ENCODE assay signal across 13 cellular contexts in the genomic region with DNA sequence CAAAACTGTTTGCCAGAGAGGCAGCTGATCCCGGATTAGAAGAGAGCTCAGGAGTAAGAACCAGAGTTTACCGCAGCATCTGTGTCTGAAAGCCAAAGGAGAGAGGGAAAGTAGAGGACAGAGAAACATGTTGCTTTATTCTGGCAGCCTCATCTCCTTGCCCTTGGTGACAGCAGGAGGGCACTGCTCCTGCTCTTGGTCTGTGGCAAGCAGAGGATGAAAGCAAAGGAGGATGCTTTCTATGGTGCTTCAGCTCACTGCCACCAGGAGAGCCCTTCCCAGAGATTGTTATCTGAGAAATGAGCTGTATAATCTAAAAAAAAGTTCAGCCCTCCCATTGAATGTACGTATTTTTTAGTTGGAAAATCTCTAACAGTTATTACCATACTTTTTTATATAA. TPM values are rescaled to one million over a fixed set of nuclear protein-coding genes. Genes with fewer than 3 reads are reported as not detected.
DNase-seq lines count a peak whose midpoint lies in the region; ATAC-seq, FAIRE-seq and TF ChIP-seq lines count a peak whose summit lies in the region.
"Had no signal": no experiment of that assay in that cellular context is flagged by ENCODE, and none has a peak within 500 bp of the region (broad histone marks: within the 10 kb centered on the region; RNA-seq: fewer than 3 reads in every experiment).

No MANE protein-coding gene starts in this region.

- no peak for TF ChIP-seq CTCF in A549 (IDR thresholded peaks at IDR 0.05)
- TF ChIP-seq CTCF in SK-N-SH (IDR thresholded peaks at IDR 0.05), result peak; percentile 38
- TF ChIP-seq CTCF in fibroblast of villous mesenchyme (IDR thresholded peaks at IDR 0.05; ENCODE audit: insufficient read depth, low read depth, low read length), result peak; percentile 20
- TF ChIP-seq CTCF in natural killer cell (IDR thresholded peaks at IDR 0.05), result no peak

- POLR2A ChIA-PET in A549 (lab: Yijun Ruan, JAX) (interaction anchor here (1.4 kb wide), 1 partner anchor 8 kb away, joined by 8 read pairs; no protein-coding TSS in a partner anchor), SK-N-SH (lab: Yijun Ruan, JAX) (interaction anchor here (0.6 to 1.3 kb wide), 2 partner anchors 8 to 13 kb away, joined by 3 read pairs; no protein-coding TSS in a partner anchor)
- POLR2A ChIA-PET in activated CD4-positive, alpha-beta memory T cell treated with anti-CD3 and anti-CD28 coated beads, Interleukin-2, amount 10 ng/mL, durations not matched to agents 7 days and 5 days (lab: Charles Lee), result no interaction called here

- no peaks in the 10 kb centered on the region for H3K9me2 ChIP-seq in SK-N-SH

- H3K27ac ChIP-seq in A549 (no peak overlapping the region), SK-N-SH (ENCODE audit: low read depth in 2 of 2, low read length in 1 of 2) (no peak overlapping the region)

- intact Hi-C loops in natural killer cell (cut with micrococcal nuclease), result no loop called here

- H3K79me2 ChIP-seq in SK-N-SH (ENCODE audit: insufficient read depth), result no peaks in the 10 kb centered on the region; the same call in 1 of the 2 replicates

- no peaks in the 10 kb centered on the region for H4K20me1 ChIP-seq in SK-N-SH (ENCODE audit: insufficient read depth)

- DNase-seq in A549 (ENCODE audit: low read depth in 1 of 2, low spot score in 1 of 2), result peak in 1 of 2 experiments; percentile 18
- peak; percentile 28 for DNase-seq in ELR (ENCODE audit: low read depth)
- peak; percentile 48 for DNase-seq in SK-N-SH
- DNase-seq in fibroblast of villous mesenchyme (ENCODE audit: low read depth), result peak; percentile 27
- DNase-seq in natural killer cell, result no peak
- no peak for DNase-seq in LoVo (ENCODE audit: low spot score)
- DNase-seq in activated CD4-positive, alpha-beta memory T cell treated with anti-CD3 and anti-CD28 coated beads, Interleukin-2, amount 10 ng/mL, durations not matched to agents 7 days and 5 days, result no peak
- DNase-seq: activated naive CD4-positive, alpha-beta T cell treated with Interleukin-2 at 50 U/mL for 16 hours; NCI-H2107; small intestine had no signal

- no peak overlapping the region for H2AFZ ChIP-seq in SK-N-SH (ENCODE audit: low read depth)

- no peak for TF ChIP-seq RAD21 in A549 (conservative IDR thresholded peaks at IDR 0.05 in 1 of 2, IDR thresholded peaks at IDR 0.05 in 1 of 2)
- no peak for TF ChIP-seq RAD21 in SK-N-SH (IDR thresholded peaks at IDR 0.05; ENCODE audit: low read length)

- H3K4me3 ChIP-seq in A549, result no peak overlapping the region
- H3K4me3 ChIP-seq in SK-N-SH (ENCODE audit: low read depth in 2 of 2, low read length in 1 of 2), result no peak overlapping the region
- no peak overlapping the region for H3K4me3 ChIP-seq in fibroblast of villous mesenchyme (ENCODE audit: low read depth, low read length)

- TF ChIP-seq EP300 in A549 (IDR thresholded peaks at IDR 0.05), result no peak
- TF ChIP-seq EP300 in SK-N-SH (IDR thresholded peaks at IDR 0.05; ENCODE audit: borderline replicate concordance in 1 of 2, low read depth in 1 of 2, low read length in 1 of 2), result no peak

- H3K36me3 Mint-ChIP-seq in natural killer cell, result no peaks in the 10 kb centered on the region
- H3K36me3 Mint-ChIP-seq in activated CD4-positive, alpha-beta memory T cell treated with anti-CD3 and anti-CD28 coated beads, Interleukin-2, amount 10 ng/mL, durations not matched to agents 7 days and 5 days (ENCODE audit: low read depth), result peaks cover 65% of the 10 kb centered on the region

- H3K4me3 Mint-ChIP-seq in natural killer cell, result no peak overlapping the region
- no peak overlapping the region for H3K4me3 Mint-ChIP-seq in activated CD4-positive, alpha-beta memory T cell treated with anti-CD3 and anti-CD28 coated beads, Interleukin-2, amount 10 ng/mL, durations not matched to agents 7 days and 5 days
- H3K4me3 Mint-ChIP-seq: stimulated activated effector memory CD8-positive, alpha-beta T cell treated with anti-CD3 and anti-CD28 coated beads, Interleukin-12 subunit alpha, Interleukin-12 subunit beta, amount 100 ng/mL, for 72 hours had no signal

- no peak overlapping the region for H3K27ac Mint-ChIP-seq in natural killer cell
- H3K27ac Mint-ChIP-seq in activated CD4-positive, alpha-beta memory T cell treated with anti-CD3 and anti-CD28 coated beads, Interleukin-2, amount 10 ng/mL, durations not matched to agents 7 days and 5 days, result no peak overlapping the region
- H3K27ac Mint-ChIP-seq: stimulated activated effector memory CD8-positive, alpha-beta T cell treated with anti-CD3 and anti-CD28 coated beads, Interleukin-12 subunit alpha, Interleukin-12 subunit beta, amount 100 ng/mL, for 72 hours had no signal

- peak; percentile 74 to 78 for ATAC-seq in A549
- ATAC-seq in natural killer cell, result no peak
- ATAC-seq in GM18870 (IDR thresholded peaks at IDR 0.05; ENCODE audit: unreplicated experiment), result no peak
- ATAC-seq: stimulated activated effector memory CD8-positive, alpha-beta T cell treated with anti-CD3 and anti-CD28 coated beads, Interleukin-12 subunit alpha, Interleukin-12 subunit beta, amount 100 ng/mL, for 72 hours had no signal

- H3K27me3 Mint-ChIP-seq in natural killer cell (ENCODE audit: low read depth in 2 of 2), result no peaks in the 10 kb centered on the region
- no peaks in the 10 kb centered on the region for H3K27me3 Mint-ChIP-seq in activated CD4-positive, alpha-beta memory T cell treated with anti-CD3 and anti-CD28 coated beads, Interleukin-2, amount 10 ng/mL, durations not matched to agents 7 days and 5 days

- H3K4me2 ChIP-seq in A549, result no peak overlapping the region
- no peak overlapping the region for H3K4me2 ChIP-seq in SK-N-SH

- no peak for FAIRE-seq in A549 (lab: Jason Lieb, UNC)
- FAIRE-seq: RCC 7860, small intestine had no signal

- H3K9me3 ChIP-seq in A549 (no peaks in the 10 kb centered on the region), SK-N-SH (no peaks in the 10 kb centered on the region)

- TF ChIP-seq POLR2A in A549 (IDR thresholded peaks at IDR 0.05; ENCODE audit: low read length), result no peak

- no peak overlapping the region for H3K9ac ChIP-seq in SK-N-SH

- H3K9me3 Mint-ChIP-seq in natural killer cell, result no peaks in the 10 kb centered on the region
- no peaks in the 10 kb centered on the region for H3K9me3 Mint-ChIP-seq in activated CD4-positive, alpha-beta memory T cell treated with anti-CD3 and anti-CD28 coated beads, Interleukin-2, amount 10 ng/mL, durations not matched to agents 7 days and 5 days
- H3K9me3 Mint-ChIP-seq: stimulated activated effector memory CD8-positive, alpha-beta T cell treated with anti-CD3 and anti-CD28 coated beads, Interleukin-12 subunit alpha, Interleukin-12 subunit beta, amount 100 ng/mL, for 72 hours had no signal

- H3F3A ChIP-seq in SK-N-SH (replicated peaks; ENCODE audit: insufficient read depth), result peaks cover 8% of the 10 kb centered on the region

- 86% methylated on average over 3 of the region's 3 CpGs for WGBS in A549 (ENCODE audit: missing lambda C conversion rate)
- WGBS in SK-N-SH (ENCODE audit: low lambda C conversion rate), result 94% methylated on average over 3 of the region's 3 CpGs

- no peaks in the 10 kb centered on the region for H3K4me1 ChIP-seq in A549
- H3K4me1 ChIP-seq in SK-N-SH (ENCODE audit: control insufficient read depth in 1 of 2, insufficient read depth in 2 of 2, low read depth in 1 of 2, low read length in 1 of 2), result peaks cover 13 to 22% of the 10 kb centered on the region in 2 experiments; a peak in 2 of 4 replicates

- no peaks in the 10 kb centered on the region for H3K27me3 ChIP-seq in SK-N-SH (ENCODE audit: insufficient read depth)

- CTCF ChIA-PET in A549 (lab: Yijun Ruan, JAX) (interaction anchor here (0.8 to 12.0 kb wide), 6 partner anchors 10 to 79 kb away, joined by 3 to 99 read pairs (median 4); no protein-coding TSS in a partner anchor), SK-N-SH (lab: Yijun Ruan, JAX) (interaction anchor here (0.9 to 1.9 kb wide), 6 partner anchors 9 to 44 kb away, joined by 3 to 6 read pairs (median 4); no protein-coding TSS in a partner anchor)
- CTCF ChIA-PET in activated CD4-positive, alpha-beta memory T cell treated with anti-CD3 and anti-CD28 coated beads, Interleukin-2, amount 10 ng/mL, durations not matched to agents 7 days and 5 days (lab: Charles Lee), result interaction anchor here (1.1 to 2.8 kb wide), 2 partner anchors 17 to 79 kb away, joined by 4 to 17 read pairs; no protein-coding TSS in a partner anchor

- no peaks in the 10 kb centered on the region for H3K36me3 ChIP-seq in SK-N-SH (replicated peaks in 1 of 2; ENCODE audit: control insufficient read depth in 1 of 2, insufficient read depth in 2 of 2, low read length in 1 of 2)

- peaks cover 8 to 16% of the 10 kb centered on the region in 2 donors for H3K4me1 Mint-ChIP-seq in natural killer cell
- peaks cover 53% of the 10 kb centered on the region for H3K4me1 Mint-ChIP-seq in activated CD4-positive, alpha-beta memory T cell treated with anti-CD3 and anti-CD28 coated beads, Interleukin-2, amount 10 ng/mL, durations not matched to agents 7 days and 5 days

TF ChIP-seq in SK-N-SH, 30 proteins besides CTCF, POLR2A, EP300 and RAD21 (continues in another document):
- no peak for TF ChIP-seq SIN3A (IDR thresholded peaks at IDR 0.05; ENCODE audit: borderline replicate concordance, low read depth, low read length)

RNA-seq across cellular contexts. Expression of a gene that starts 7.7 kb away (rescaled TPM):
- polyA plus RNA-seq in A549 (2011; rRNA removed), result 22.9 and 26.4 TPM in 2 replicates
- 7.2 and 7.3 TPM in 2 replicates for polyA plus RNA-seq in A549 (2012; cell fraction: cytosol; rRNA removed)
- 16.4 and 20.7 TPM in 2 replicates for polyA plus RNA-seq in A549 (2012; cell fraction: nucleus; rRNA removed)
- 9.1 to 10.4 TPM (median 9.5 TPM) in 3 replicates for polyA plus RNA-seq in A549 (2017; fragmentation: RNase III; extraction: RNeasy Plus Mini Kit Qiagen cat#74134 plus additional on column Dnase treatment)
- 37.4 and 42.1 TPM in 2 replicates for polyA minus RNA-seq in A549 (2011; rRNA and poly(A)+ RNA removed)
- polyA plus RNA-seq in SK-N-SH (2012; rRNA removed), result 4.4 and 4.7 TPM in 2 replicates
- 2.8 and 3.3 TPM in 2 replicates for polyA plus RNA-seq in SK-N-SH (2012; cell fraction: cytosol; rRNA removed)
- 4.3 and 6.0 TPM in 2 replicates for polyA plus RNA-seq in SK-N-SH (2012; cell fraction: nucleus; rRNA removed)
- 7.8 and 11.3 TPM in 2 replicates for total RNA-seq in fibroblast of villous mesenchyme
- total RNA-seq in natural killer cell, result 10 to 100 TPM in 1 of 3 donors, 1 to 10 TPM in 2; 3.9 to 13.8 (median 5.6) TPM
- total RNA-seq in activated CD4-positive, alpha-beta memory T cell treated with anti-CD3 and anti-CD28 coated beads, Interleukin-2, amount 10 ng/mL, durations not matched to agents 7 days and 5 days, result 10 to 100 TPM; 75.1 to 79.7 TPM

RNA-seq across cellular contexts. Expression of a gene that starts 59.3 kb away (rescaled TPM):
- 9.2 and 9.3 TPM in 2 replicates for polyA plus RNA-seq in A549 (2011; rRNA removed)
- polyA plus RNA-seq in A549 (2012; cell fraction: cytosol; rRNA removed), result 5.7 and 9.1 TPM in 2 replicates
- polyA plus RNA-seq in A549 (2012; cell fraction: nucleus; rRNA removed), result 10.7 TPM in 2 replicates
- 6.3 to 6.9 TPM (median 6.8 TPM) in 3 replicates for polyA plus RNA-seq in A549 (2017; fragmentation: RNase III; extraction: RNeasy Plus Mini Kit Qiagen cat#74134 plus additional on column Dnase treatment)
- polyA minus RNA-seq in A549 (2011; rRNA and poly(A)+ RNA removed), result 12.6 and 14.2 TPM in 2 replicates
- polyA plus RNA-seq in SK-N-SH (2012; rRNA removed), result 6.2 and 7.8 TPM in 2 replicates
- 5.4 and 6.8 TPM in 2 replicates for polyA plus RNA-seq in SK-N-SH (2012; cell fraction: cytosol; rRNA removed)
- polyA plus RNA-seq in SK-N-SH (2012; cell fraction: nucleus; rRNA removed), result 9.0 and 12.6 TPM in 2 replicates
- total RNA-seq in fibroblast of villous mesenchyme, result 8.1 and 9.9 TPM in 2 replicates
- 1 to 10 TPM; 5.6 to 8.3 (median 5.8) TPM for total RNA-seq in natural killer cell
- 10 to 100 TPM; 12.8 to 13.3 TPM for total RNA-seq in activated CD4-positive, alpha-beta memory T cell treated with anti-CD3 and anti-CD28 coated beads, Interleukin-2, amount 10 ng/mL, durations not matched to agents 7 days and 5 days

Comparison
In these comparisons a context has a peak if more than half of its experiments do, and no peak if none do; other contexts are left out.
1. ATAC-seq: peak in A549 (2 of 2); none in natural killer cell (0 of 3) and GM18870 (single experiment).
2. DNase-seq: peak in ELR (single experiment), SK-N-SH (single experiment) and fibroblast of villous mesenchyme (single experiment); none in natural killer cell (single experiment), LoVo (single experiment) and activated CD4-positive, alpha-beta memory T cell treated with anti-CD3 and anti-CD28 coated beads, Interleukin-2, amount 10 ng/mL, durations not matched to agents 7 days and 5 days (single experiment).
3. CTCF ChIP-seq: peak in SK-N-SH (single experiment) and fibroblast of villous mesenchyme (single experiment); none in A549 (single experiment) and natural killer cell (single experiment).